Comparison of ENCODE assay signal across 14 cellular contexts in genomic region chrX:153120230-153120629, GRCh38. TPM values are rescaled to one million over a fixed set of nuclear protein-coding genes. Genes with fewer than 3 reads are reported as not detected.
"Had no signal": no experiment of that assay in that cellular context is flagged by ENCODE, and none has a peak within 500 bp of the region (broad histone marks: within the 10 kb centered on the region; RNA-seq: fewer than 3 reads in every experiment).

No MANE protein-coding gene starts in this region.

RNA-seq across cellular contexts. Expression of gene MAGEA1, which starts 58.9 kb away (rescaled TPM):
- total RNA-seq: stomach, subcutaneous adipose tissue, suprapubic skin, temporal lobe, thoracic aorta, thyroid gland, tibial nerve, transverse colon, upper lobe of right lung, ureter, urinary bladder, uterus, vagina had no signal
- polyA plus RNA-seq: stomach, thymus, urinary bladder had no signal
